Comparison of ENCODE assay signal across 22 cellular contexts in genomic region chr15:101090460-101090853, GRCh38.
DNase-seq lines count a peak whose midpoint lies in the region; ATAC-seq and TF ChIP-seq lines count a peak whose summit lies in the region.
"Had no signal": no experiment of that assay in that cellular context is flagged by ENCODE, and none has a peak within 500 bp of the region (broad histone marks: within the 10 kb centered on the region; RNA-seq: fewer than 3 reads in every experiment).

No MANE protein-coding gene starts in this region.

- no peak for ATAC-seq in DND-41 (ENCODE audit: insufficient read depth, low read depth)
- no peak for ATAC-seq in activated CD8-positive, alpha-beta T cell treated with anti-CD3 and anti-CD28 coated beads, Interleukin-2, amount 10 ng/mL, durations not matched to agents 7 days and 5 days
- no peak for ATAC-seq in HG03039 (IDR thresholded peaks at IDR 0.05; ENCODE audit: unreplicated experiment)
- no peak for ATAC-seq in psoas muscle
- ATAC-seq in PC-3: no peak
- no peak for ATAC-seq in HG02678 (IDR thresholded peaks at IDR 0.05; ENCODE audit: unreplicated experiment)
- ATAC-seq: activated T-helper 17 cell treated with anti-CD3 and anti-CD28 coated beads, Interleukin-2, amount 50 U/mL, for 72 hours; gastrocnemius medialis; naive thymus-derived CD8-positive, alpha-beta T cell had no signal

- no peak overlapping the region for H3K4ac ChIP-seq in mesenchymal stem cell (ENCODE audit: low read depth in 1 of 2, low read length in 2 of 2)

- H3K27me3 Mint-ChIP-seq in activated CD8-positive, alpha-beta T cell treated with anti-CD3 and anti-CD28 coated beads, Interleukin-2, amount 10 ng/mL, durations not matched to agents 7 days and 5 days (ENCODE audit: low read depth): peaks cover 5% of the 10 kb centered on the region

- peak; percentile 32 for DNase-seq in DND-41
- peak; percentile 41 for DNase-seq in activated CD8-positive, alpha-beta T cell treated with anti-CD3 and anti-CD28 coated beads, Interleukin-2, amount 10 ng/mL, durations not matched to agents 7 days and 5 days
- DNase-seq in mesenchymal stem cell: no peak
- DNase-seq in psoas muscle: no peak
- no peak for DNase-seq in PC-3
- DNase-seq: activated CD4-positive, CD25-positive, alpha-beta regulatory T cell treated with anti-CD3 and anti-CD28 coated beads, Interleukin-2, amount 50 U/mL, for 72 hours; DMS79 treated with DMSO at 0.1 percent for 48 hours; gastrocnemius medialis; MG63; naive thymus-derived CD8-positive, alpha-beta T cell; NCI-H1417 treated with DMSO at 0.1 percent for 48 hours; NCI-H524; small intestine; stimulated activated CD4-positive, alpha-beta T cell treated with anti-CD3 and anti-CD28 coated beads, Interleukin-2, amount 100 ng/mL, for 48 hours; upper lobe of left lung had no signal

- no peak overlapping the region for H2BK5ac ChIP-seq in mesenchymal stem cell (ENCODE audit: low read depth, low read length, poor library complexity, severe bottlenecking)

- peak overlapping the region; percentile 87 for H3K27ac ChIP-seq in ACC112 (ENCODE audit: low read depth, low read length)
- no peak overlapping the region for H3K27ac ChIP-seq in DND-41 (ENCODE audit: low read length)
- H3K27ac ChIP-seq in mesenchymal stem cell (ENCODE audit: low read length, poor library complexity, severe bottlenecking): no peak overlapping the region
- no peak overlapping the region for H3K27ac ChIP-seq in psoas muscle
- no peak overlapping the region for H3K27ac ChIP-seq in PC-3 (ENCODE audit: low read length)
- H3K27ac ChIP-seq: cardiac muscle cell had no signal

- peak overlapping the region; percentile 8 to 85 for H2BK12ac ChIP-seq in mesenchymal stem cell (ENCODE audit: low read length in 2 of 2)

- peaks cover 8% of the 10 kb centered on the region for H3K36me3 Mint-ChIP-seq in activated CD8-positive, alpha-beta T cell treated with anti-CD3 and anti-CD28 coated beads, Interleukin-2, amount 10 ng/mL, durations not matched to agents 7 days and 5 days (ENCODE audit: low read depth)
- H3K36me3 Mint-ChIP-seq: naive thymus-derived CD8-positive, alpha-beta T cell had no signal

- POLR2A ChIA-PET in activated CD8-positive, alpha-beta T cell treated with anti-CD3 and anti-CD28 coated beads, Interleukin-2, amount 10 ng/mL, durations not matched to agents 7 days and 5 days (lab: Charles Lee): interaction anchor here (0.6 to 1.6 kb wide), 4 partner anchors 36 to 204 kb away, joined by 3 to 6 read pairs (median 3); partner anchors contain the start of gene CHSY1
- POLR2A ChIA-PET in PC-3 (lab: Charles Lee; ENCODE audit: unreplicated experiment): no interaction called here

- H3K9me3 ChIP-seq in DND-41 (ENCODE audit: insufficient read depth, low read length, severe bottlenecking) (no peaks in the 10 kb centered on the region), mesenchymal stem cell (ENCODE audit: control insufficient read depth, low read length) (no peaks in the 10 kb centered on the region), psoas muscle (no peaks in the 10 kb centered on the region), PC-3 (ENCODE audit: low read length) (no peaks in the 10 kb centered on the region)
- H3K9me3 ChIP-seq: gastrocnemius medialis, MG63, upper lobe of left lung had no signal

- H2AFZ ChIP-seq in ACC112 (ENCODE audit: low read length, unreplicated experiment) (no peak overlapping the region), DND-41 (ENCODE audit: low read depth, low read length) (no peak overlapping the region), mesenchymal stem cell (ENCODE audit: low read depth, low read length) (no peak overlapping the region), PC-3 (ENCODE audit: low read length) (no peak overlapping the region)

- H3K4me2 ChIP-seq in DND-41 (ENCODE audit: insufficient read depth, low read length): no peak overlapping the region
- no peak overlapping the region for H3K4me2 ChIP-seq in mesenchymal stem cell (ENCODE audit: low read length, poor library complexity, severe bottlenecking)
- no peak overlapping the region for H3K4me2 ChIP-seq in PC-3 (ENCODE audit: low read length)

- peaks cover 9% of the 10 kb centered on the region for H3K9me3 Mint-ChIP-seq in activated CD8-positive, alpha-beta T cell treated with anti-CD3 and anti-CD28 coated beads, Interleukin-2, amount 10 ng/mL, durations not matched to agents 7 days and 5 days (ENCODE audit: insufficient read depth)
- H3K9me3 Mint-ChIP-seq: activated T-helper 17 cell treated with anti-CD3 and anti-CD28 coated beads, Interleukin-2, amount 50 U/mL, for 72 hours; naive thymus-derived CD8-positive, alpha-beta T cell; stimulated activated naive CD8-positive, alpha-beta T cell treated with anti-CD3 and anti-CD28 coated beads, Interleukin-15, Interleukin-2, amounts not matched to agents 100 ng/mL and 50 ng/mL, for 24 hours had no signal

- peak overlapping the region; percentile 45 to 71 for H3K18ac ChIP-seq in mesenchymal stem cell (ENCODE audit: low read depth in 1 of 2, low read length in 2 of 2)

- intact Hi-C loops in psoas muscle (cut with DNase I): no loop called here
- intact Hi-C loops in PC-3 (cut with micrococcal nuclease): no loop called here

- BruUV-seq in PC-3 (replicated peaks; lab: Mats Ljungman, UMichigan): no TSS peak

- no peaks in the 10 kb centered on the region for H3K36me3 ChIP-seq in ACC112 (ENCODE audit: insufficient read depth, low read length)
- H3K36me3 ChIP-seq in DND-41 (ENCODE audit: insufficient read depth, low read length): no peaks in the 10 kb centered on the region
- H3K36me3 ChIP-seq in mesenchymal stem cell (ENCODE audit: control insufficient read depth in 1 of 2, insufficient read depth in 2 of 2, low read depth in 1 of 2, low read length in 2 of 2): peaks cover 0 to 7% of the 10 kb centered on the region in 2 experiments
- no peaks in the 10 kb centered on the region for H3K36me3 ChIP-seq in psoas muscle (ENCODE audit: insufficient read depth in 1 of 2, low read depth in 1 of 2)
- no peaks in the 10 kb centered on the region for H3K36me3 ChIP-seq in PC-3 (ENCODE audit: low read depth, low read length)
- H3K36me3 ChIP-seq: cardiac muscle cell, gastrocnemius medialis, MG63, upper lobe of left lung had no signal

- no peaks in the 10 kb centered on the region for H4K20me1 ChIP-seq in DND-41 (ENCODE audit: insufficient read depth, low read length)
- no peaks in the 10 kb centered on the region for H4K20me1 ChIP-seq in PC-3 (ENCODE audit: low read length)

- H3K9me2 ChIP-seq in PC-3 (replicated peaks; ENCODE audit: low read length): no peaks in the 10 kb centered on the region

- H3K4me1 Mint-ChIP-seq in activated CD8-positive, alpha-beta T cell treated with anti-CD3 and anti-CD28 coated beads, Interleukin-2, amount 10 ng/mL, durations not matched to agents 7 days and 5 days (ENCODE audit: low read depth): peaks cover 39% of the 10 kb centered on the region
- H3K4me1 Mint-ChIP-seq: activated T-helper 17 cell treated with anti-CD3 and anti-CD28 coated beads, Interleukin-2, amount 50 U/mL, for 72 hours; naive thymus-derived CD8-positive, alpha-beta T cell had no signal

- no peak overlapping the region for H3K4me3 Mint-ChIP-seq in activated CD8-positive, alpha-beta T cell treated with anti-CD3 and anti-CD28 coated beads, Interleukin-2, amount 10 ng/mL, durations not matched to agents 7 days and 5 days
- H3K4me3 Mint-ChIP-seq: activated T-helper 17 cell treated with anti-CD3 and anti-CD28 coated beads, Interleukin-2, amount 50 U/mL, for 72 hours; naive thymus-derived CD8-positive, alpha-beta T cell; stimulated activated naive CD8-positive, alpha-beta T cell treated with anti-CD3 and anti-CD28 coated beads, Interleukin-15, Interleukin-2, amounts not matched to agents 100 ng/mL and 50 ng/mL, for 24 hours had no signal

- H3K4me1 ChIP-seq in ACC112 (ENCODE audit: control insufficient read depth, insufficient read depth, low read length, unreplicated experiment): peaks cover 19% of the 10 kb centered on the region
- peaks cover 11% of the 10 kb centered on the region for H3K4me1 ChIP-seq in DND-41 (ENCODE audit: insufficient read depth, low read length)
- peaks cover 29% of the 10 kb centered on the region for H3K4me1 ChIP-seq in mesenchymal stem cell (ENCODE audit: control insufficient read depth, insufficient read depth, low read depth, low read length)
- peaks cover 11% of the 10 kb centered on the region for H3K4me1 ChIP-seq in psoas muscle
- no peaks in the 10 kb centered on the region for H3K4me1 ChIP-seq in PC-3 (ENCODE audit: insufficient read depth, low read length)

- WGBS in mesenchymal stem cell: 92% methylated on average over 2 of the region's 2 CpGs
- 95 to 100% (median 97%) methylated on average over 2 of the region's 2 CpGs for WGBS in psoas muscle, 3 donors

- TF ChIP-seq CTCF in DND-41 (IDR thresholded peaks at IDR 0.05; ENCODE audit: borderline replicate concordance, extremely low read depth, low read length, poor library complexity, severe bottlenecking) (no peak), psoas muscle (IDR thresholded peaks at IDR 0.05) (no peak), PC-3 (conservative IDR thresholded peaks at IDR 0.05; ENCODE audit: low read depth, low read length) (no peak)

- no peaks in the 10 kb centered on the region for H3K79me2 ChIP-seq in ACC112 (ENCODE audit: control insufficient read depth, insufficient read depth, low read length, unreplicated experiment)
- H3K79me2 ChIP-seq in DND-41 (ENCODE audit: insufficient read depth, low read length): no peaks in the 10 kb centered on the region
- H3K79me2 ChIP-seq in PC-3 (ENCODE audit: low read length): no peaks in the 10 kb centered on the region

- H2BK15ac ChIP-seq in mesenchymal stem cell (ENCODE audit: low read depth, poor library complexity, severe bottlenecking): no peak overlapping the region

- no peaks in the 10 kb centered on the region for H3K79me1 ChIP-seq in mesenchymal stem cell (replicated peaks; ENCODE audit: low read length, poor library complexity, severe bottlenecking)

- CTCF ChIA-PET in activated CD8-positive, alpha-beta T cell treated with anti-CD3 and anti-CD28 coated beads, Interleukin-2, amount 10 ng/mL, durations not matched to agents 7 days and 5 days (lab: Charles Lee): interaction anchor here (0.8 to 6.8 kb wide), 17 partner anchors 9 to 172 kb away, joined by 3 to 96 read pairs (median 3); no protein-coding TSS in a partner anchor
- CTCF ChIA-PET in PC-3 (lab: Charles Lee): interaction anchor here (0.9 kb wide), 1 partner anchor 168 kb away, joined by 3 read pairs; no protein-coding TSS in a partner anchor

- H4K91ac ChIP-seq in mesenchymal stem cell (ENCODE audit: low read length): peak overlapping the region; percentile 57

- H2BK120ac ChIP-seq in mesenchymal stem cell (ENCODE audit: low read depth, low read length): no peak overlapping the region

- H3K27ac Mint-ChIP-seq in activated CD8-positive, alpha-beta T cell treated with anti-CD3 and anti-CD28 coated beads, Interleukin-2, amount 10 ng/mL, durations not matched to agents 7 days and 5 days: peak overlapping the region; percentile 43
- H3K27ac Mint-ChIP-seq: progenitor cell of endocrine pancreas; stimulated activated naive CD8-positive, alpha-beta T cell treated with anti-CD3 and anti-CD28 coated beads, Interleukin-15, Interleukin-2, amounts not matched to agents 100 ng/mL and 50 ng/mL, for 24 hours had no signal

- H3K9ac ChIP-seq in DND-41 (ENCODE audit: low read depth, low read length) (no peak overlapping the region), mesenchymal stem cell (ENCODE audit: low read length) (no peak overlapping the region), PC-3 (ENCODE audit: low read length) (no peak overlapping the region)

- H2AK5ac ChIP-seq in mesenchymal stem cell (ENCODE audit: low read length, severe bottlenecking): peak overlapping the region; percentile 97

- no peak overlapping the region for H3K4me3 ChIP-seq in ACC112 (ENCODE audit: low read depth, low read length)
- H3K4me3 ChIP-seq in DND-41 (ENCODE audit: low read depth in 1 of 2, low read length in 2 of 2): no peak overlapping the region
- no peak overlapping the region for H3K4me3 ChIP-seq in mesenchymal stem cell (ENCODE audit: insufficient read depth in 1 of 2, low read depth in 1 of 2, low read length in 2 of 2)
- H3K4me3 ChIP-seq in psoas muscle: no peak overlapping the region
- H3K4me3 ChIP-seq in PC-3 (ENCODE audit: low read length): no peak overlapping the region
- H3K4me3 ChIP-seq: cardiac muscle cell, gastrocnemius medialis, MG63, upper lobe of left lung had no signal

- no peak overlapping the region for H4K8ac ChIP-seq in mesenchymal stem cell (ENCODE audit: low read length)

- H3K23ac ChIP-seq in mesenchymal stem cell (ENCODE audit: low read length in 2 of 2): no peak overlapping the region

- no peak overlapping the region for H3K14ac ChIP-seq in mesenchymal stem cell (ENCODE audit: low read length in 2 of 2)

- H3K27me3 ChIP-seq in ACC112 (ENCODE audit: insufficient read depth, low read length) (no peaks in the 10 kb centered on the region), DND-41 (ENCODE audit: insufficient read depth, low read length, poor library complexity) (no peaks in the 10 kb centered on the region), mesenchymal stem cell (ENCODE audit: control insufficient read depth in 1 of 2, insufficient read depth in 1 of 2, low read length in 2 of 2) (no peaks in the 10 kb centered on the region), psoas muscle (ENCODE audit: insufficient read depth in 3 of 3, low read length in 2 of 3) (no peaks in the 10 kb centered on the region), PC-3 (ENCODE audit: low read length) (no peaks in the 10 kb centered on the region)
- H3K27me3 ChIP-seq: cardiac muscle cell, gastrocnemius medialis, MG63, upper lobe of left lung had no signal

- no peaks in the 10 kb centered on the region for H3F3A ChIP-seq in PC-3 (ENCODE audit: low read length, unreplicated experiment)

Comparison
In these comparisons a context has a peak if more than half of its experiments do, and no peak if none do; other contexts are left out.
1. DNase-seq: peak in DND-41 (single experiment) and activated CD8-positive, alpha-beta T cell treated with anti-CD3 and anti-CD28 coated beads, Interleukin-2, amount 10 ng/mL, durations not matched to agents 7 days and 5 days (single experiment); none in mesenchymal stem cell (single experiment), psoas muscle (0 of 2) and PC-3 (single experiment).